ENCODE assay signal across 10 cellular contexts in genomic region chr9:6598249-6598725, GRCh38. TPM values are rescaled to one million over a fixed set of nuclear protein-coding genes. Genes with fewer than 3 reads are reported as not detected.
DNase-seq lines count a peak whose midpoint lies in the region; ATAC-seq and TF ChIP-seq lines count a peak whose summit lies in the region.
"Had no signal": no experiment of that assay in that cellular context is flagged by ENCODE, and none has a peak within 500 bp of the region (broad histone marks: within the 10 kb centered on the region; RNA-seq: fewer than 3 reads in every experiment).

No MANE protein-coding gene starts in this region.

- peaks cover 7% of the 10 kb centered on the region for H3K4me1 Mint-ChIP-seq in stimulated activated naive CD8-positive, alpha-beta T cell treated with anti-CD3 and anti-CD28 coated beads, Interleukin-15, Interleukin-2, amounts not matched to agents 100 ng/mL and 50 ng/mL, for 24 hours (ENCODE audit: low read depth)
- H3K4me1 Mint-ChIP-seq in T-cell, result no peaks in the 10 kb centered on the region
- H3K4me1 Mint-ChIP-seq: endodermal cell had no signal

- H3K9ac ChIP-seq in MM.1S (ENCODE audit: low read length), result peak overlapping the region; percentile 8; the same call in 1 of the 2 replicates
- H3K9ac ChIP-seq: BLaER1 had no signal

- TF ChIP-seq CTCF in MM.1S (IDR thresholded peaks at IDR 0.05; ENCODE audit: low read length), result no peak

- H4K20me1 ChIP-seq in MM.1S (ENCODE audit: insufficient read depth, low read length), result no peaks in the 10 kb centered on the region
- H4K20me1 ChIP-seq: BLaER1 had no signal

- H3K27me3 Mint-ChIP-seq in stimulated activated naive CD8-positive, alpha-beta T cell treated with anti-CD3 and anti-CD28 coated beads, Interleukin-15, Interleukin-2, amounts not matched to agents 100 ng/mL and 50 ng/mL, for 24 hours, result no peaks in the 10 kb centered on the region
- H3K27me3 Mint-ChIP-seq in T-cell, result no peaks in the 10 kb centered on the region

- CTCF ChIA-PET in T-cell (lab: Charles Lee), result no interaction called here

- peak overlapping the region; percentile 5; the same call in 1 of the 2 replicates for H3K4me2 ChIP-seq in MM.1S (ENCODE audit: low read depth, low read length)
- H3K4me2 ChIP-seq: BLaER1 had no signal

- H3K4me3 ChIP-seq in MM.1S (ENCODE audit: low read length), result no peak overlapping the region
- H3K4me3 ChIP-seq: BLaER1 had no signal

- ATAC-seq in HG02759 (IDR thresholded peaks at IDR 0.05; ENCODE audit: unreplicated experiment) (peak; percentile 98), T-cell (replicated peaks in 1 of 4) (no peak)

- no peaks in the 10 kb centered on the region for H3K9me3 ChIP-seq in MM.1S (replicated peaks; ENCODE audit: insufficient read depth, low read length)
- H3K9me3 ChIP-seq: BLaER1 had no signal

- H3K79me2 ChIP-seq in MM.1S (ENCODE audit: low read length), result peaks cover 11% of the 10 kb centered on the region

- H3K27ac ChIP-seq in MM.1S (ENCODE audit: low read length), result peak overlapping the region; percentile 71
- H3K27ac ChIP-seq: BLaER1 had no signal

- H2AFZ ChIP-seq in MM.1S (ENCODE audit: low read length), result no peak overlapping the region

- H3K27me3 ChIP-seq in MM.1S (replicated peaks; ENCODE audit: insufficient read depth, low read length), result no peaks in the 10 kb centered on the region
- H3K27me3 ChIP-seq: BLaER1 had no signal

- DNase-seq in stimulated activated CD4-positive, alpha-beta T cell treated with anti-CD3 and anti-CD28 coated beads, Interleukin-12 subunit alpha, Interleukin-12 subunit beta, amount 100 ng/mL, for 48 hours (ENCODE audit: low read depth in 2 of 3, low spot score in 1 of 3), result peak; percentile 8 to 34 (median 30)
- no peak for DNase-seq in stimulated activated CD4-positive, alpha-beta T cell treated with anti-CD3 and anti-CD28 coated beads, Interleukin-4, amount 100 ng/mL, for 4 hours
- DNase-seq in MM.1S, result peak; percentile 80
- no peak for DNase-seq in NCI-H510A (lab: John Stamatoyannopoulos, UW)
- DNase-seq in ureter (ENCODE audit: low spot score), result no peak
- no peak for DNase-seq in T-cell
- DNase-seq: endodermal cell had no signal

- H3K36me3 ChIP-seq in MM.1S (replicated peaks; ENCODE audit: insufficient read depth, low read length), result peaks cover 7% of the 10 kb centered on the region; the same call in 1 of the 2 replicates

- no peaks in the 10 kb centered on the region for H3K36me3 Mint-ChIP-seq in stimulated activated naive CD8-positive, alpha-beta T cell treated with anti-CD3 and anti-CD28 coated beads, Interleukin-15, Interleukin-2, amounts not matched to agents 100 ng/mL and 50 ng/mL, for 24 hours (ENCODE audit: low read depth)
- H3K36me3 Mint-ChIP-seq in T-cell, result no peaks in the 10 kb centered on the region

- H3K27ac Mint-ChIP-seq in stimulated activated naive CD8-positive, alpha-beta T cell treated with anti-CD3 and anti-CD28 coated beads, Interleukin-15, Interleukin-2, amounts not matched to agents 100 ng/mL and 50 ng/mL, for 24 hours, result peak overlapping the region; percentile 50
- H3K27ac Mint-ChIP-seq in T-cell, result no peak overlapping the region

- POLR2A ChIA-PET in T-cell (lab: Charles Lee), result no interaction called here

- no peaks in the 10 kb centered on the region for H3K9me3 Mint-ChIP-seq in stimulated activated naive CD8-positive, alpha-beta T cell treated with anti-CD3 and anti-CD28 coated beads, Interleukin-15, Interleukin-2, amounts not matched to agents 100 ng/mL and 50 ng/mL, for 24 hours
- H3K9me3 Mint-ChIP-seq in T-cell, result no peaks in the 10 kb centered on the region
- H3K9me3 Mint-ChIP-seq: endodermal cell had no signal

- no peaks in the 10 kb centered on the region for H3K9me2 ChIP-seq in MM.1S (replicated peaks; ENCODE audit: insufficient read depth, low read length)

- H3K4me3 Mint-ChIP-seq in stimulated activated naive CD8-positive, alpha-beta T cell treated with anti-CD3 and anti-CD28 coated beads, Interleukin-15, Interleukin-2, amounts not matched to agents 100 ng/mL and 50 ng/mL, for 24 hours, result peak overlapping the region; percentile 5
- H3K4me3 Mint-ChIP-seq in T-cell, result no peak overlapping the region
- H3K4me3 Mint-ChIP-seq: endodermal cell had no signal

- peaks cover 23% of the 10 kb centered on the region for H3F3A ChIP-seq in MM.1S (ENCODE audit: insufficient read depth, low read length)

- H3K4me1 ChIP-seq in MM.1S (ENCODE audit: low read length), result peaks cover 40% of the 10 kb centered on the region
- H3K4me1 ChIP-seq: BLaER1 had no signal

RNA-seq across cellular contexts. Expression of gene GLDC, which starts 47.2 kb away (rescaled TPM):
- total RNA-seq in ureter (117 TPM), T-cell (under 1 TPM; 0.21 to 0.79 (median 0.70) TPM)

Comparison
In these comparisons a context has a peak if more than half of its experiments do, and no peak if none do; other contexts are left out.
1. DNase-seq: peak in stimulated activated CD4-positive, alpha-beta T cell treated with anti-CD3 and anti-CD28 coated beads, Interleukin-12 subunit alpha, Interleukin-12 subunit beta, amount 100 ng/mL, for 48 hours (3 of 3) and MM.1S (single experiment); none in stimulated activated CD4-positive, alpha-beta T cell treated with anti-CD3 and anti-CD28 coated beads, Interleukin-4, amount 100 ng/mL, for 4 hours (0 of 2), NCI-H510A (single experiment), ureter (single experiment) and T-cell (0 of 34).
2. RNA of gene GLDC, which starts 47.2 kb away (total RNA-seq): 117 TPM in ureter (single experiment); 0.21 to 0.79 TPM in T-cell; every median in the first group is over 10 times any median in the second.